33 cellular contexts compared by ENCODE assay signal in genomic region chr6:9431945-9432344, GRCh38.
"Had no signal": no experiment of that assay in that cellular context is flagged by ENCODE, and none has a peak within 500 bp of the region (broad histone marks: within the 10 kb centered on the region; RNA-seq: fewer than 3 reads in every experiment).

No MANE protein-coding gene starts in this region.

- H3K27ac Mint-ChIP-seq: activated B cell treated with CpG ODN at 0.5 μM for 24 hours; activated CD8-positive, alpha-beta T cell treated with anti-CD3 and anti-CD28 coated beads for 36 hours; activated naive CD8-positive, alpha-beta T cell; activated T-helper 17 cell treated with anti-CD3 and anti-CD28 coated beads, Interleukin-2, amount 50 U/mL, for 72 hours; dendritic cell treated with granulocyte-macrophage colony-stimulating factor and Interleukin-4, amounts not matched to agents 40 ng/mL and 50 ng/mL, for 4 days; effector memory CD8-positive, alpha-beta T cell; T-cell; T-helper 1 cell treated with Interleukin-12 subunit alpha and Interleukin-12 subunit beta and Interleukin-4 antibody, amounts not matched to agents 30 μg/mL and 1 μg/mL, for 36 hours had no signal

- H3K4me1 ChIP-seq: esophagus squamous epithelium had no signal

- DNase-seq: activated B cell treated with CpG ODN at 0.5 μM for 24 hours; activated CD4-positive, alpha-beta T cell treated with anti-CD3 and anti-CD28 coated beads for 48 hours; activated CD4-positive, alpha-beta T cell treated with anti-CD3 and anti-CD28 coated beads, Interleukin-2, amount 50 U/mL, for 1 hour; activated CD4-positive, alpha-beta T cell treated with anti-CD3 and anti-CD28 coated beads, Interleukin-2, amount 50 U/mL, for 48 hours; activated CD8-positive, alpha-beta memory T cell treated with anti-CD3 and anti-CD28 coated beads for 24 hours; activated CD8-positive, alpha-beta T cell treated with anti-CD3 and anti-CD28 coated beads for 36 hours; activated effector memory CD4-positive, alpha-beta T cell treated with Interleukin-2 at 50 U/mL for 16 hours; activated gamma-delta T cell treated with Interleukin-2 at 50 U/mL for 16 hours; activated naive CD4-positive, alpha-beta T cell treated with anti-CD3 and anti-CD28 coated beads, Interleukin-2, amount 50 U/mL, for 16 hours; activated naive CD4-positive, alpha-beta T cell treated with Interleukin-2 at 50 U/mL for 16 hours; activated T-cell treated with anti-CD3 and anti-CD28 coated beads, Interleukin-2, amount 50 U/mL, for 4 hours; amniotic stem cell; anterior cingulate cortex; brain microvascular endothelial cell; dorsolateral prefrontal cortex; effector memory CD8-positive, alpha-beta T cell; esophagus squamous epithelium; foreskin melanocyte; head of caudate nucleus; T-cell; T1000; WERI-Rb-1 had no signal

- H3K27me3 ChIP-seq: brain microvascular endothelial cell, esophagus squamous epithelium had no signal

- H3K36me3 Mint-ChIP-seq: activated naive CD8-positive, alpha-beta T cell; T-cell had no signal

- H3K4me1 Mint-ChIP-seq: activated B cell treated with CpG ODN at 0.5 μM for 24 hours; activated T-helper 17 cell treated with anti-CD3 and anti-CD28 coated beads, Interleukin-2, amount 50 U/mL, for 72 hours; central memory CD8-positive, alpha-beta T cell; T-cell had no signal

- H3K36me3 ChIP-seq: brain microvascular endothelial cell, esophagus squamous epithelium, WERI-Rb-1 had no signal

- H3K27me3 Mint-ChIP-seq: activated B cell treated with CpG ODN at 0.5 μM for 24 hours; activated CD8-positive, alpha-beta T cell treated with anti-CD3 and anti-CD28 coated beads for 36 hours; activated naive CD8-positive, alpha-beta T cell; activated T-helper 17 cell treated with anti-CD3 and anti-CD28 coated beads, Interleukin-2, amount 50 U/mL, for 72 hours; central memory CD8-positive, alpha-beta T cell; dendritic cell treated with granulocyte-macrophage colony-stimulating factor and Interleukin-4, amounts not matched to agents 40 ng/mL and 50 ng/mL, for 4 days; effector memory CD8-positive, alpha-beta T cell; T-cell had no signal

- ATAC-seq: activated CD4-positive, CD25-positive, alpha-beta regulatory T cell treated with anti-CD3 and anti-CD28 coated beads, Interleukin-2, amount 50 U/mL, for 24 hours; activated CD8-positive, alpha-beta T cell treated with anti-CD3 and anti-CD28 coated beads for 36 hours; activated T-cell treated with anti-CD3 and anti-CD28 coated beads, Interleukin-2, amount 50 U/mL, for 4 hours; activated T-helper 17 cell treated with anti-CD3 and anti-CD28 coated beads, Interleukin-2, amount 50 U/mL, for 72 hours; effector memory CD8-positive, alpha-beta T cell; T-cell had no signal

- H3K27ac ChIP-seq: brain microvascular endothelial cell, coronary artery, dorsolateral prefrontal cortex, epithelial cell of prostate, esophagus squamous epithelium, WERI-Rb-1 had no signal

- H3K4me3 ChIP-seq: coronary artery, dorsolateral prefrontal cortex, esophagus squamous epithelium had no signal

- H3K9me3 Mint-ChIP-seq: activated CD8-positive, alpha-beta T cell treated with anti-CD3 and anti-CD28 coated beads for 36 hours; activated T-cell treated with anti-CD3 and anti-CD28 coated beads, Interleukin-2, amount 50 U/mL, for 4 hours; dendritic cell treated with granulocyte-macrophage colony-stimulating factor and Interleukin-4, amounts not matched to agents 40 ng/mL and 50 ng/mL, for 4 days had no signal

- H3K4me3 Mint-ChIP-seq: activated B cell treated with CpG ODN at 0.5 μM for 24 hours; activated CD8-positive, alpha-beta T cell treated with anti-CD3 and anti-CD28 coated beads for 36 hours; activated naive CD8-positive, alpha-beta T cell; activated T-cell treated with anti-CD3 and anti-CD28 coated beads, Interleukin-2, amount 50 U/mL, for 4 hours; activated T-helper 17 cell treated with anti-CD3 and anti-CD28 coated beads, Interleukin-2, amount 50 U/mL, for 72 hours; central memory CD8-positive, alpha-beta T cell; dendritic cell treated with granulocyte-macrophage colony-stimulating factor and Interleukin-4, amounts not matched to agents 40 ng/mL and 50 ng/mL, for 4 days; effector memory CD8-positive, alpha-beta T cell; T-cell; T-helper 1 cell treated with Interleukin-12 subunit alpha and Interleukin-12 subunit beta and Interleukin-4 antibody, amounts not matched to agents 30 μg/mL and 1 μg/mL, for 36 hours had no signal

- H3K9me3 ChIP-seq: esophagus squamous epithelium had no signal

- FAIRE-seq: astrocyte, bronchial epithelial cell, endothelial cell of umbilical vein had no signal
